8 cellular contexts compared by ENCODE assay signal in the genomic region with DNA sequence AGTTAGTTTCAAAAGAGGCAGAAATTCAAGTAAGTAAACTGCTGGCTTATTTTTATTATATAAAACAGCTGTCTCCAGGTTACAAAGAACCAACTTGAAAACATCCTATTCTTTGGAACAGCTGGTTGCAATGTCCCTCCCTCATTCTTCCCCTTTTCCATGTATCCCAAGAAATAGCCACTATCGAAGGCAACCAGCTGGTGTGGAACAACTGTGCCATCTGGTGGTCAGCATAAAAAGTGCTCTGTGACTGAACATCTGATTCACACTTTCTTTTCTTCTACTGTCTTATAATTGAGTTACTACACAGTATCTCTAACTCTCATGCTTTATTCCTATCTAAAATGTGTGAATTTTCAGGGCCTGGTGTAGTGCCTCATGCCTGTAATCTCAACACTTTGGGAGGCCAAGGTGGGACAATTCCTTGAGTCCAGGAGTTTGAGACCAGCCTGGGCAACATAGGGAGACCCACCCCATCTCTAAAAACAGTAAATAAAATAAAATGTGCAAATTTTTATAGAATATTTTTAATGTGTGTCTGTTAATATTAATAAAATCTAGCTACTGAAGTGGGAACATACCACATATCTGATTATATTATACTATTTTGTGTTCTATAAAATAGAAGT. TPM values are rescaled to one million over a fixed set of nuclear protein-coding genes. Genes with fewer than 3 reads are reported as not detected.
A peak's percentile ranks its signal among the peaks of the same experiment; 100 is the strongest.
DNase-seq lines count a peak whose midpoint lies in the region; ATAC-seq and TF ChIP-seq lines count a peak whose summit lies in the region.

No MANE protein-coding gene starts in this region.

- TF ChIP-seq CTCF in C4-2B (conservative IDR thresholded peaks at IDR 0.05) (peak; percentile 98), esophagus squamous epithelium (IDR thresholded peaks at IDR 0.05) (peak; percentile 55 to 89 (median 82)), vagina (IDR thresholded peaks at IDR 0.05) (peak; percentile 68 to 80 (median 72))

- H3K36me3 ChIP-seq in GM23248 (ENCODE audit: low read depth): no peaks in the 10 kb centered on the region
- H3K36me3 ChIP-seq in esophagus squamous epithelium: peaks cover 0 to 18% (median 0%) of the 10 kb centered on the region in 3 donors
- H3K36me3 ChIP-seq in naive thymus-derived CD4-positive, alpha-beta T cell (ENCODE audit: control insufficient read depth in 2 of 3, insufficient read depth in 3 of 3, low read length in 3 of 3): peaks cover 0 to 4% (median 0%) of the 10 kb centered on the region in 3 experiments
- peaks cover 0 to 15% of the 10 kb centered on the region in 2 donors for H3K36me3 ChIP-seq in vagina

- H3K9me3 Mint-ChIP-seq in activated CD4-positive, alpha-beta T cell treated with anti-CD3 and anti-CD28 coated beads, Interleukin-2, amount 10 ng/mL, durations not matched to agents 7 days and 5 days: no peaks in the 10 kb centered on the region
- no peaks in the 10 kb centered on the region for H3K9me3 Mint-ChIP-seq in naive thymus-derived CD4-positive, alpha-beta T cell

- peaks cover 5% of the 10 kb centered on the region for H3K36me3 Mint-ChIP-seq in activated CD4-positive, alpha-beta T cell treated with anti-CD3 and anti-CD28 coated beads, Interleukin-2, amount 10 ng/mL, durations not matched to agents 7 days and 5 days (ENCODE audit: low read depth)
- peaks cover 0 to 7% (median 5%) of the 10 kb centered on the region in 5 donors for H3K36me3 Mint-ChIP-seq in naive thymus-derived CD4-positive, alpha-beta T cell

- CTCF ChIA-PET in activated CD4-positive, alpha-beta T cell treated with anti-CD3 and anti-CD28 coated beads, Interleukin-2, amount 10 ng/mL, durations not matched to agents 7 days and 5 days (lab: Charles Lee): interaction anchor here (0.6 to 1.4 kb wide), 7 partner anchors 10 to 802 kb away, joined by 3 to 4 read pairs (median 4); a partner anchor contains a TSS
- CTCF ChIA-PET in naive thymus-derived CD4-positive, alpha-beta T cell (lab: Charles Lee): interaction anchor here (0.6 to 1.9 kb wide), 9 partner anchors 10 to 824 kb away, joined by 3 to 10 read pairs (median 4); a partner anchor contains a TSS

- 0 to 6% methylated on average over 1 of the region's 1 CpG for WGBS in GM23248 (ENCODE audit: low coverage in 1 of 2, low lambda C conversion rate in 2 of 2, missing lambda C conversion rate in 2 of 2), 2 experiments
- WGBS in esophagus squamous epithelium, 2 donors: 0 to 4% methylated on average over 1 of the region's 1 CpG

- in situ Hi-C loops in GM23248 (cut with MboI): no loop called here

- 0 out of 2 replicates have a peak, but pooled peaks cover 5% of the 10 kb centered on the region for H3K4me1 ChIP-seq in GM23248 (ENCODE audit: insufficient read depth)
- H3K4me1 ChIP-seq in esophagus squamous epithelium: peaks cover 0 to 46% (median 3%) of the 10 kb centered on the region in 3 donors
- peaks cover 0 to 4% of the 10 kb centered on the region in 2 donors for H3K4me1 ChIP-seq in naive thymus-derived CD4-positive, alpha-beta T cell (ENCODE audit: control insufficient read depth in 2 of 2, insufficient read depth in 2 of 2, low read length in 2 of 2)
- H3K4me1 ChIP-seq in vagina: peaks cover 12% of the 10 kb centered on the region

- intact Hi-C loops in esophagus squamous epithelium (cut with DNase I): no loop called here
- intact Hi-C loops in naive thymus-derived CD4-positive, alpha-beta T cell (cut with micrococcal nuclease): loop anchor here (1.0 to 10.0 kb wide), 9 partner anchors 141 to 824 kb away; no protein-coding TSS in a partner anchor
- intact Hi-C loops in vagina (cut with DNase I): no loop called here

- H3K4me3 Mint-ChIP-seq in activated CD4-positive, alpha-beta T cell treated with anti-CD3 and anti-CD28 coated beads, Interleukin-2, amount 10 ng/mL, durations not matched to agents 7 days and 5 days: no peak overlapping the region
- H3K4me3 Mint-ChIP-seq in naive thymus-derived CD4-positive, alpha-beta T cell: peak overlapping the region in 2 of 10 donors; percentile 17 to 33

- H3K27me3 ChIP-seq in GM23248 (replicated peaks; ENCODE audit: insufficient read depth) (no peaks in the 10 kb centered on the region), esophagus squamous epithelium (no peaks in the 10 kb centered on the region), vagina (no peaks in the 10 kb centered on the region)
- no peaks in the 10 kb centered on the region for H3K27me3 ChIP-seq in naive thymus-derived CD4-positive, alpha-beta T cell (ENCODE audit: control insufficient read depth in 2 of 2, insufficient read depth in 2 of 2, low read length in 2 of 2)

- no peak overlapping the region for H3K4me2 ChIP-seq in GM23248 (ENCODE audit: unreplicated experiment)

- POLR2A ChIA-PET in activated CD4-positive, alpha-beta T cell treated with anti-CD3 and anti-CD28 coated beads, Interleukin-2, amount 10 ng/mL, durations not matched to agents 7 days and 5 days (lab: Charles Lee): no interaction called here
- POLR2A ChIA-PET in naive thymus-derived CD4-positive, alpha-beta T cell (lab: Charles Lee): no interaction called here

- no peaks in the 10 kb centered on the region for H3F3A ChIP-seq in GM23248 (ENCODE audit: insufficient read depth)

- peaks cover 15% of the 10 kb centered on the region for H3K4me1 Mint-ChIP-seq in activated CD4-positive, alpha-beta T cell treated with anti-CD3 and anti-CD28 coated beads, Interleukin-2, amount 10 ng/mL, durations not matched to agents 7 days and 5 days
- H3K4me1 Mint-ChIP-seq in naive thymus-derived CD4-positive, alpha-beta T cell: peaks cover 10 to 41% (median 26%) of the 10 kb centered on the region in 7 donors

- peak; percentile 67 for ATAC-seq in naive thymus-derived CD4-positive, alpha-beta T cell

- peak; percentile 76 for DNase-seq in GM23248
- DNase-seq in NCI-H2196 treated with DMSO at 0.1 percent for 48 hours (lab: John Stamatoyannopoulos, UW; ENCODE audit: unreplicated experiment): peak; percentile 83
- peak; percentile 52 for DNase-seq in activated CD4-positive, alpha-beta T cell treated with anti-CD3 and anti-CD28 coated beads, Interleukin-2, amount 10 ng/mL, durations not matched to agents 7 days and 5 days
- no peak for DNase-seq in esophagus squamous epithelium (lab: John Stamatoyannopoulos, UW)
- peak in 8 of 9 donors; percentile 7 to 45 (median 24) for DNase-seq in naive thymus-derived CD4-positive, alpha-beta T cell
- DNase-seq in vagina (ENCODE audit: extremely low spot score in 2 of 2): no peak
- DNase-seq in NK-92 (lab: John Stamatoyannopoulos, UW; ENCODE audit: unreplicated experiment): no peak

- no peaks in the 10 kb centered on the region for H3K27me3 Mint-ChIP-seq in activated CD4-positive, alpha-beta T cell treated with anti-CD3 and anti-CD28 coated beads, Interleukin-2, amount 10 ng/mL, durations not matched to agents 7 days and 5 days
- H3K27me3 Mint-ChIP-seq in naive thymus-derived CD4-positive, alpha-beta T cell: no peaks in the 10 kb centered on the region

- H3K4me3 ChIP-seq in GM23248 (no peak overlapping the region), esophagus squamous epithelium (no peak overlapping the region), vagina (no peak overlapping the region)
- H3K4me3 ChIP-seq in naive thymus-derived CD4-positive, alpha-beta T cell (ENCODE audit: low read length): no peak overlapping the region

- H3K9me3 ChIP-seq in GM23248 (ENCODE audit: low read depth) (no peaks in the 10 kb centered on the region), esophagus squamous epithelium (no peaks in the 10 kb centered on the region), vagina (no peaks in the 10 kb centered on the region)
- no peaks in the 10 kb centered on the region for H3K9me3 ChIP-seq in naive thymus-derived CD4-positive, alpha-beta T cell (ENCODE audit: control insufficient read depth in 2 of 3, low read length in 3 of 3)

- H3K27ac Mint-ChIP-seq in activated CD4-positive, alpha-beta T cell treated with anti-CD3 and anti-CD28 coated beads, Interleukin-2, amount 10 ng/mL, durations not matched to agents 7 days and 5 days: no peak overlapping the region
- H3K27ac Mint-ChIP-seq in naive thymus-derived CD4-positive, alpha-beta T cell: peak overlapping the region in 1 of 9 donors; percentile 3

- no peak overlapping the region for H3K9ac ChIP-seq in GM23248

- H4K20me1 ChIP-seq in GM23248 (ENCODE audit: insufficient read depth): peaks cover 4% of the 10 kb centered on the region; the same call in 1 of the 2 replicates

- peaks cover 62% of the 10 kb centered on the region for H3K79me2 ChIP-seq in GM23248 (ENCODE audit: insufficient read depth)

- H2AFZ ChIP-seq in GM23248: no peak overlapping the region

- no peak for TF ChIP-seq POLR2A in esophagus squamous epithelium (IDR thresholded peaks at IDR 0.05)
- TF ChIP-seq POLR2A in vagina (IDR thresholded peaks at IDR 0.05): no peak

- H3K9me2 ChIP-seq in GM23248 (ENCODE audit: insufficient read depth): no peaks in the 10 kb centered on the region

- H3K27ac ChIP-seq in C4-2B (no peak overlapping the region), GM23248 (no peak overlapping the region), esophagus squamous epithelium (no peak overlapping the region), vagina (no peak overlapping the region)
- no peak overlapping the region for H3K27ac ChIP-seq in naive thymus-derived CD4-positive, alpha-beta T cell (ENCODE audit: low read depth, low read length)

RNA-seq across cellular contexts. Expression of a gene that starts 9.6 kb away (rescaled TPM):
- 11.4 and 13.2 TPM in 2 replicates for total RNA-seq in GM23248 (2014; rRNA removed; shearing (Covaris generic))
- polyA plus RNA-seq in GM23248 (2016; fragmentation: Nextera tagmentation; extraction: Ambion mirVana): 6.6 and 7.2 TPM in 2 replicates
- 10 to 100 TPM; 12.2 to 13.9 TPM for total RNA-seq in activated CD4-positive, alpha-beta T cell treated with anti-CD3 and anti-CD28 coated beads, Interleukin-2, amount 10 ng/mL, durations not matched to agents 7 days and 5 days
- 10 to 100 TPM in 2 of 4 donors, 1 to 10 TPM in 2; 6.4 to 13.7 (median 9.5) TPM for total RNA-seq in esophagus squamous epithelium
- total RNA-seq in naive thymus-derived CD4-positive, alpha-beta T cell: 10 to 100 TPM in 4 of 5 experiments, 1 to 10 TPM in 1; 6.7 to 18.7 (median 13.7) TPM
- polyA plus RNA-seq in naive thymus-derived CD4-positive, alpha-beta T cell: 1 to 10 TPM; 5.7 to 7.1 TPM
- 12.3 TPM for total RNA-seq in vagina

Comparison
In these comparisons a context has a peak if more than half of its experiments do, and no peak if none do; other contexts are left out.
1. DNase-seq: peak in GM23248 (single experiment), NCI-H2196 treated with DMSO at 0.1 percent for 48 hours (single experiment), activated CD4-positive, alpha-beta T cell treated with anti-CD3 and anti-CD28 coated beads, Interleukin-2, amount 10 ng/mL, durations not matched to agents 7 days and 5 days (single experiment) and naive thymus-derived CD4-positive, alpha-beta T cell (8 of 9); none in esophagus squamous epithelium (single experiment), vagina (0 of 2) and NK-92 (single experiment).
2. intact Hi-C loops: an anchor here in naive thymus-derived CD4-positive, alpha-beta T cell (1.0 to 10.0 kb wide); none called in esophagus squamous epithelium and vagina.
3. Peak in every context shown above with its lines, with median percentiles within 50 percentile points of each other: CTCF ChIP-seq.